In genomic region chr5:74641014-74641777, GRCh38 we compare ENCODE assay signal across 8 cellular contexts. TPM values are rescaled to one million over a fixed set of nuclear protein-coding genes. Genes with fewer than 3 reads are reported as not detected.
A peak's percentile ranks its signal among the peaks of the same experiment; 100 is the strongest.
DNase-seq lines count a peak whose midpoint lies in the region; ATAC-seq, FAIRE-seq and TF ChIP-seq lines count a peak whose summit lies in the region.

No MANE protein-coding gene starts in this region.

- intact Hi-C loops in GM12878 (cut with micrococcal nuclease; ENCODE audit: unreplicated experiment) = loop anchor here (2.0 to 10.0 kb wide), 3 partner anchors 316 to 606 kb away; no protein-coding TSS in a partner anchor

- H4K20me1 ChIP-seq in GM12878 (ENCODE audit: control insufficient read depth, insufficient read depth) = no peaks in the 10 kb centered on the region

- TF ChIP-seq POLR2A in GM12878 (IDR thresholded peaks at IDR 0.05; ENCODE audit: low read depth, low read length) = no peak

- CTCF ChIA-PET in GM12878 (lab: Yijun Ruan, JAX) = interaction anchor here (0.7 to 5.6 kb wide), 41 partner anchors 8 to 978 kb away, joined by 3 to 65 read pairs (median 4); no protein-coding TSS in a partner anchor

- BruUV-seq in GM12878 (replicated peaks; lab: Mats Ljungman, UMichigan) = no TSS peak

- 1% methylated on average over 42 of the region's 42 CpGs for WGBS in GM12878 (ENCODE audit: insufficient coverage, insufficient replicate concordance, low lambda C conversion rate, missing lambda C conversion rate)

- SMC1A ChIA-PET in GM12878 (lab: Charles Lee; ENCODE audit: uncharacterized antibody, unreplicated experiment) = interaction anchor here (0.8 to 8.1 kb wide), 22 partner anchors 10 to 739 kb away, joined by 3 to 71 read pairs (median 6); no protein-coding TSS in a partner anchor

- H3K4me3 ChIP-seq in SJSA1 = peak overlapping the region; percentile 91
- peak overlapping the region; percentile 92 for H3K4me3 ChIP-seq in GM12878
- H3K4me3 ChIP-seq in iPS-15b (ENCODE audit: low read depth, low read length) = peak overlapping the region; percentile 90

- no peak for TF ChIP-seq EP300 in GM12878 (IDR thresholded peaks at IDR 0.05; ENCODE audit: borderline replicate concordance in 1 of 2, control insufficient read depth in 1 of 2, low read depth in 2 of 2, low read length in 2 of 2)

- no peak for FAIRE-seq in GM12878 (lab: Jason Lieb, UNC)

- H3K36me3 ChIP-seq in SJSA1 (peaks cover 14% of the 10 kb centered on the region), GM12878 (ENCODE audit: control insufficient read depth in 2 of 2, insufficient read depth in 2 of 2, low read length in 1 of 2) (no peaks in the 10 kb centered on the region; a peak in 1 of 4 replicates), iPS-15b (ENCODE audit: control insufficient read depth, insufficient read depth, low read length) (no peaks in the 10 kb centered on the region)

- RAD21 ChIA-PET in GM12878 (lab: Charles Lee; ENCODE audit: unreplicated experiment) = interaction anchor here (0.6 to 5.5 kb wide), 31 partner anchors 8 to 742 kb away, joined by 3 to 45 read pairs (median 4); no protein-coding TSS in a partner anchor

- TF ChIP-seq CTCF in GM12878 (IDR thresholded peaks at IDR 0.05 in 2 of 3, conservative IDR thresholded peaks at IDR 0.05 in 1 of 3; ENCODE audit: control insufficient read depth in 2 of 3, extremely low read depth in 1 of 3, insufficient read depth in 1 of 3, low read depth in 3 of 3, low read length in 3 of 3) = no peak

- DNase-seq in COLO668 (lab: John Stamatoyannopoulos, UW; ENCODE audit: unreplicated experiment) = peak; percentile 81
- DNase-seq in HK-2 (ENCODE audit: unreplicated experiment) = peak; percentile 78
- DNase-seq in SJSA1 (ENCODE audit: low read depth in 1 of 2, low spot score in 2 of 2) = peak; percentile 91 to 95
- no peak for DNase-seq in GM12878 (ENCODE audit: low read depth, low spot score)
- DNase-seq in retina = peak; percentile 92
- DNase-seq in GF-D8 (lab: John Stamatoyannopoulos, UW) = no peak

- H3K4me2 ChIP-seq in GM12878 (ENCODE audit: control insufficient read depth, insufficient read depth) = peak overlapping the region; percentile 87

- POLR2A ChIA-PET in GM12878 (lab: Charles Lee) = interaction anchor here (0.5 to 2.0 kb wide), 6 partner anchors 8 to 739 kb away, joined by 3 to 6 read pairs (median 3); no protein-coding TSS in a partner anchor

- peaks cover 42% of the 10 kb centered on the region for H3K79me2 ChIP-seq in GM12878 (ENCODE audit: control insufficient read depth, insufficient read depth, low read length)

- ATAC-seq in GM19467 (IDR thresholded peaks at IDR 0.05; ENCODE audit: unreplicated experiment) (peak; percentile 12), GM12878 (peak; percentile 44)

- H3K9ac ChIP-seq in GM12878 (ENCODE audit: control insufficient read depth, insufficient read depth, low read length) = peak overlapping the region; percentile 24
- no peak overlapping the region for H3K9ac ChIP-seq in iPS-15b (ENCODE audit: low read depth, low read length)

- peak overlapping the region; percentile 69 for H2AFZ ChIP-seq in GM12878 (ENCODE audit: control insufficient read depth, low read depth, low read length)

- H3K9me3 ChIP-seq in SJSA1 (replicated peaks) (no peaks in the 10 kb centered on the region), GM12878 (replicated peaks; ENCODE audit: control insufficient read depth, insufficient read depth, low read length) (no peaks in the 10 kb centered on the region), iPS-15b (ENCODE audit: control insufficient read depth, insufficient read depth, low read length) (no peaks in the 10 kb centered on the region)

- H3K4me1 ChIP-seq in SJSA1 (replicated peaks) (peaks cover 53% of the 10 kb centered on the region), GM12878 (ENCODE audit: control insufficient read depth, insufficient read depth, low read length) (peaks cover 9% of the 10 kb centered on the region), iPS-15b (ENCODE audit: control insufficient read depth, insufficient read depth, low read length) (peaks cover 9% of the 10 kb centered on the region)

- no peak for TF ChIP-seq RAD21 in GM12878 (IDR thresholded peaks at IDR 0.05; ENCODE audit: insufficient read depth, low read depth, low read length)

- H3K27ac ChIP-seq in SJSA1 (peak overlapping the region; percentile 91), GM12878 (ENCODE audit: control insufficient read depth, insufficient read depth) (no peak overlapping the region)

- in situ Hi-C loops in GM12878 (cut with MboI) = no loop called here

- H3K27me3 ChIP-seq in SJSA1 (replicated peaks) = no peaks in the 10 kb centered on the region
- H3K27me3 ChIP-seq in GM12878 (replicated peaks in 1 of 2; ENCODE audit: control insufficient read depth in 2 of 2, insufficient read depth in 2 of 2, low read length in 1 of 2) = no peaks in the 10 kb centered on the region; a peak in 1 of 4 replicates
- peaks cover 44% of the 10 kb centered on the region for H3K27me3 ChIP-seq in iPS-15b (ENCODE audit: control insufficient read depth, insufficient read depth, low read length)

TF ChIP-seq in GM12878, 131 proteins besides CTCF, POLR2A, EP300 and RAD21 (continues in another document):
- TF ChIP-seq TCF7 (IDR thresholded peaks at IDR 0.05; ENCODE audit: borderline replicate concordance) (no peak), RUNX3 (IDR thresholded peaks at IDR 0.05; ENCODE audit: low read length) (no peak), MTA3 (IDR thresholded peaks at IDR 0.05; ENCODE audit: borderline replicate concordance, low read length) (0 out of 2 replicates have a peak, but pooled peaks have one; percentile 26), RAD51 (IDR thresholded peaks at IDR 0.05) (peak; percentile 65)
- TF ChIP-seq, protein P1, sequence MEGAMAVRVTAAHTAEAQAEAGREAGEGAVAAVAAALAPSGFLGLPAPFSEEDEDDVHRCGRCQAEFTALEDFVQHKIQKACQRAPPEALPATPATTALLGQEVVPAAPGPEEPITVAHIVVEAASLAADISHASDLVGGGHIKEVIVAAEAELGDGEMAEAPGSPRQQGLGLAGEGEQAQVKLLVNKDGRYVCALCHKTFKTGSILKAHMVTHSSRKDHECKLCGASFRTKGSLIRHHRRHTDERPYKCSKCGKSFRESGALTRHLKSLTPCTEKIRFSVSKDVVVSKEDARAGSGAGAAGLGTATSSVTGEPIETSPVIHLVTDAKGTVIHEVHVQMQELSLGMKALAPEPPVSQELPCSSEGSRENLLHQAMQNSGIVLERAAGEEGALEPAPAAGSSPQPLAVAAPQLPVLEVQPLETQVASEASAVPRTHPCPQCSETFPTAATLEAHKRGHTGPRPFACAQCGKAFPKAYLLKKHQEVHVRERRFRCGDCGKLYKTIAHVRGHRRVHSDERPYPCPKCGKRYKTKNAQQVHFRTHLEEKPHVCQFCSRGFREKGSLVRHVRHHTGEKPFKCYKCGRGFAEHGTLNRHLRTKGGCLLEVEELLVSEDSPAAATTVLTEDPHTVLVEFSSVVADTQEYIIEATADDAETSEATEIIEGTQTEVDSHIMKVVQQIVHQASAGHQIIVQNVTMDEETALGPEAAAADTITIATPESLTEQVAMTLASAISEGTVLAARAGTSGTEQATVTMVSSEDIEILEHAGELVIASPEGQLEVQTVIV (IDR thresholded peaks at IDR 0.05; ENCODE audit: borderline replicate concordance, partially characterized antibody) = no peak
- TF ChIP-seq, protein P2, sequence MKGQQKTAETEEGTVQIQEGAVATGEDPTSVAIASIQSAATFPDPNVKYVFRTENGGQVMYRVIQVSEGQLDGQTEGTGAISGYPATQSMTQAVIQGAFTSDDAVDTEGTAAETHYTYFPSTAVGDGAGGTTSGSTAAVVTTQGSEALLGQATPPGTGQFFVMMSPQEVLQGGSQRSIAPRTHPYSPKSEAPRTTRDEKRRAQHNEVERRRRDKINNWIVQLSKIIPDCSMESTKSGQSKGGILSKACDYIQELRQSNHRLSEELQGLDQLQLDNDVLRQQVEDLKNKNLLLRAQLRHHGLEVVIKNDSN (IDR thresholded peaks at IDR 0.05; ENCODE audit: borderline replicate concordance, extremely low read length, insufficient read depth, low read depth, low read length) = peak; percentile 78

RNA-seq across cellular contexts. Expression of gene ENC1, which starts 0.7 kb away (rescaled TPM):
- total RNA-seq in SJSA1 (2014; rRNA removed; shearing (Covaris generic)) = 31.3 and 34.0 TPM in 2 replicates
- total RNA-seq in GM12878 (2013; cell fraction: nucleolus; rRNA removed) = 137 and 148 TPM in 2 replicates
- total RNA-seq in GM12878 (2014; rRNA removed) = 46.9 and 55.5 TPM in 2 replicates
- 23.2 and 24.6 TPM in 2 replicates for total RNA-seq in GM12878 (2014; rRNA removed; fragmentation: Illumina TruSeq; extraction: Trizol)
- 46.8 and 53.5 TPM in 2 replicates for total RNA-seq in GM12878 (2021)
- 7.3 TPM for polyA plus RNA-seq in GM12878 (2011; ENCODE audit: low read depth)
- 53.6 and 54.7 TPM in 2 replicates for polyA plus RNA-seq in GM12878 (2011; rRNA removed)
- polyA plus RNA-seq in GM12878 (2011; cell fraction: cytosol; rRNA removed) = 46.0 and 61.7 TPM in 2 replicates
- polyA plus RNA-seq in GM12878 (2011; cell fraction: nucleus; rRNA removed) = 81.6 and 87.0 TPM in 2 replicates
- polyA plus RNA-seq in GM12878 (2012) = 9.2 and 11.5 TPM in 2 replicates
- 31.7 and 33.6 TPM in 2 replicates for polyA plus RNA-seq in GM12878 (2014; fragmentation: Illumina TruSeq; extraction: Trizol)
- polyA plus RNA-seq in GM12878 (2014; fragmentation: Nextera tagmentation; extraction: Ambion mirVana) = 1 to 10 TPM; 8.2 to 8.5 TPM
- polyA plus RNA-seq in GM12878 (2014; rRNA removed) = 27.8 and 46.8 TPM in 2 replicates
- 10 to 100 TPM; 32.4 to 36.3 TPM for polyA plus RNA-seq in GM12878 (2016; fragmentation: Nextera tagmentation; extraction: Ambion mirVana)
- polyA minus RNA-seq in GM12878 (2011; rRNA and poly(A)+ RNA removed) = 102 and 112 TPM in 2 replicates
- polyA minus RNA-seq in GM12878 (2011; cell fraction: cytosol; rRNA and poly(A)+ RNA removed) = 29.0 and 29.4 TPM in 2 replicates
- polyA minus RNA-seq in GM12878 (2011; cell fraction: nucleus; rRNA and poly(A)+ RNA removed) = 127 and 189 TPM in 2 replicates

RNA-seq across cellular contexts. Expression of gene HEXB, which starts 43.8 kb away (rescaled TPM):
- 301 and 394 TPM in 2 replicates for total RNA-seq in SJSA1 (2014; rRNA removed; shearing (Covaris generic))
- 65.8 and 82.6 TPM in 2 replicates for total RNA-seq in GM12878 (2013; cell fraction: nucleolus; rRNA removed)
- total RNA-seq in GM12878 (2014; rRNA removed) (36.9 and 50.1 TPM in 2 replicates), GM12878 (2014; rRNA removed; fragmentation: Illumina TruSeq; extraction: Trizol) (56.8 and 56.9 TPM in 2 replicates), GM12878 (2021) (37.3 and 43.6 TPM in 2 replicates)
- 25.0 TPM for polyA plus RNA-seq in GM12878 (2011; ENCODE audit: low read depth)
- polyA plus RNA-seq in GM12878 (2011; rRNA removed) (76.0 and 109 TPM in 2 replicates), GM12878 (2014; fragmentation: Illumina TruSeq; extraction: Trizol) (40.0 and 46.3 TPM in 2 replicates), GM12878 (2014; fragmentation: Nextera tagmentation; extraction: Ambion mirVana) (10 to 100 TPM; 13.5 to 43.4 TPM), GM12878 (2014; rRNA removed) (41.8 and 47.1 TPM in 2 replicates), GM12878 (2016; fragmentation: Nextera tagmentation; extraction: Ambion mirVana) (10 to 100 TPM; 44.7 to 46.6 TPM)
- 31.1 and 32.1 TPM in 2 replicates for polyA plus RNA-seq in GM12878 (2011; cell fraction: cytosol; rRNA removed)
- polyA plus RNA-seq in GM12878 (2011; cell fraction: nucleus; rRNA removed) = 25.6 and 30.5 TPM in 2 replicates
- polyA plus RNA-seq in GM12878 (2012) = 37.1 and 40.9 TPM in 2 replicates
- polyA minus RNA-seq in GM12878 (2011; rRNA and poly(A)+ RNA removed) = 36.9 and 46.0 TPM in 2 replicates
- polyA minus RNA-seq in GM12878 (2011; cell fraction: cytosol; rRNA and poly(A)+ RNA removed) = 17.5 and 19.4 TPM in 2 replicates
- polyA minus RNA-seq in GM12878 (2011; cell fraction: nucleus; rRNA and poly(A)+ RNA removed) = 19.7 and 35.3 TPM in 2 replicates

Comparison
In these comparisons a context has a peak if more than half of its experiments do, and no peak if none do; other contexts are left out.
1. DNase-seq: peak in COLO668 (single experiment), HK-2 (single experiment), SJSA1 (2 of 2) and retina (single experiment); none in GM12878 (single experiment) and GF-D8 (single experiment).
2. Peak in every context shown above with its lines, with median percentiles within 50 percentile points of each other: H3K4me3 ChIP-seq.